8 cellular contexts compared by ENCODE assay signal in the genomic region with DNA sequence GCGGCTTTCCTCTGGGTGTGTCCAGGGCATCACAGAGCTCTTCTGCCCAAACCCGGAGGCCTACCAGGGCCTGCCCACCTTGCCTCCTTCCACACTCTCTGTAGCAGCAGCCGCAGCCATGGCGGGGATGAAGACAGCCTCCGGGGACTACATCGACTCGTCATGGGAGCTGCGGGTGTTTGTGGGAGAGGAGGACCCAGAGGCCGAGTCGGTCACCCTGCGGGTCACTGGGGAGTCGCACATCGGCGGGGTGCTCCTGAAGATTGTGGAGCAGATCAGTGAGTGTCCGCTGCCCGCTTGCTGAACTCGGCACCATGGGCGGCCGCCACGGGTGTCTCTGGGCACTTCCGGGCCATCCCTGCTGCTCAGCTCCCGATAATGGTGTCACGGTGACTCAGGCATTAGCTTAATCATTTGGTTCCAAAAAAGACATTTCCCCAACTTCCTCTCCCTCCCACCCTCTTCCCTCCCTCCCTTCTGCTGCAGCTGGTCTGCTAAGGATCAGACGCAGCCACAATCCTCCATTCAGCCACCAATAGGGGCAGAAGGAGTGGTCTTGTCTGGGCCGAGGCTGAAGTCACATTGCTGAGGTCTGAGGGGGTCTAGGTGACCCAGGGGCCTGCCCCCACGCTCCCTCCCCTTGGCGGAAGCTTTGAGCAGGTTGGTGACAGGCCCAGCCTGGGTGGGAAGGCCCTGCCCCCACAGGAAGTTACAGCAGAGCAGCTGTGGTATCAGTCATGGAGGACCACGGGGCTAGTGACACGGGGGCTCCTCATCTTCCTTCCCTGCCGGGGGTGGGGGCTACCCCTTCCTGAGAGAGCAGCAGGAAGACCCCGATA. TPM values are rescaled to one million over a fixed set of nuclear protein-coding genes. Genes with fewer than 3 reads are reported as not detected.
DNase-seq lines count a peak whose midpoint lies in the region; ATAC-seq and TF ChIP-seq lines count a peak whose summit lies in the region.

No MANE protein-coding gene starts in this region.

- peaks cover 61% of the 10 kb centered on the region for H3K36me3 Mint-ChIP-seq in T-helper 2 cell treated with Interferon-gamma antibody and Interleukin-4, amounts not matched to agents 5 μg/mL and 100 μg/mL, for 36 hours (ENCODE audit: low read depth)

- no peak overlapping the region for H3K4me3 ChIP-seq in astrocyte of the spinal cord (ENCODE audit: low read depth, low read length)

- H3K4me1 Mint-ChIP-seq in T-helper 2 cell treated with Interferon-gamma antibody and Interleukin-4, amounts not matched to agents 5 μg/mL and 100 μg/mL, for 36 hours (ENCODE audit: low read depth) = peaks cover 26% of the 10 kb centered on the region

- ATAC-seq in GM18873 (IDR thresholded peaks at IDR 0.05; ENCODE audit: low FRiP score, unreplicated experiment) (peak; percentile 52), HG03159 (IDR thresholded peaks at IDR 0.05; ENCODE audit: unreplicated experiment) (peak; percentile 53)

- H3K27me3 Mint-ChIP-seq in T-helper 2 cell treated with Interferon-gamma antibody and Interleukin-4, amounts not matched to agents 5 μg/mL and 100 μg/mL, for 36 hours (ENCODE audit: low read depth) = no peaks in the 10 kb centered on the region

- DNase-seq in T-helper 2 cell treated with Interferon-gamma antibody and Interleukin-4, amounts not matched to agents 5 μg/mL and 100 μg/mL, for 36 hours (ENCODE audit: low spot score) = peak; percentile 83
- DNase-seq in astrocyte of the spinal cord (ENCODE audit: low read depth, low spot score) = peak; percentile 66
- peak; percentile 76 to 84 for DNase-seq in lung microvascular endothelial cell (ENCODE audit: low read depth in 2 of 2)
- peak; percentile 81 for DNase-seq in stimulated activated CD8-positive, alpha-beta memory T cell treated with anti-CD3 and anti-CD28 coated beads, Interleukin-4, amount 100 ng/mL, for 24 hours (ENCODE audit: low read depth)
- no peak for DNase-seq in NCI-H345 treated with DMSO at 0.1 percent for 48 hours (lab: John Stamatoyannopoulos, UW; ENCODE audit: unreplicated experiment)
- DNase-seq in SK-N-DZ (ENCODE audit: low spot score) = no peak

- in situ Hi-C loops in astrocyte of the spinal cord (cut with HindIII; ENCODE audit: low sequenced_read_pairs) = no loop called here

- no peaks in the 10 kb centered on the region for H3K9me3 Mint-ChIP-seq in T-helper 2 cell treated with Interferon-gamma antibody and Interleukin-4, amounts not matched to agents 5 μg/mL and 100 μg/mL, for 36 hours

- peak overlapping the region; percentile 89 for H3K4me3 Mint-ChIP-seq in T-helper 2 cell treated with Interferon-gamma antibody and Interleukin-4, amounts not matched to agents 5 μg/mL and 100 μg/mL, for 36 hours

- TF ChIP-seq CTCF in astrocyte of the spinal cord (IDR thresholded peaks at IDR 0.05; ENCODE audit: low read depth, low read length) = no peak

- H3K27ac Mint-ChIP-seq in T-helper 2 cell treated with Interferon-gamma antibody and Interleukin-4, amounts not matched to agents 5 μg/mL and 100 μg/mL, for 36 hours = peak overlapping the region; percentile 91

RNA-seq across cellular contexts. Expression of gene FERMT3, which starts 0.9 kb away (rescaled TPM):
- 4.4 and 9.6 TPM in 2 replicates for total RNA-seq in lung microvascular endothelial cell
- 0.28 and 0.53 TPM in 2 replicates for polyA plus RNA-seq in SK-N-DZ (2014; cell fraction: cytosol; rRNA removed)
- 2.9 and 7.2 TPM in 2 replicates for polyA plus RNA-seq in SK-N-DZ (2014; cell fraction: nucleus; rRNA removed)

RNA-seq across cellular contexts. Expression of gene TRPT1, which starts 18.5 kb away (rescaled TPM):
- total RNA-seq in lung microvascular endothelial cell = 25.3 and 33.1 TPM in 2 replicates
- polyA plus RNA-seq in SK-N-DZ (2014; cell fraction: cytosol; rRNA removed) = 65.4 and 118 TPM in 2 replicates
- 120 and 166 TPM in 2 replicates for polyA plus RNA-seq in SK-N-DZ (2014; cell fraction: nucleus; rRNA removed)

RNA-seq across cellular contexts. Expression of gene NUDT22, which starts 18.6 kb away (rescaled TPM):
- total RNA-seq in lung microvascular endothelial cell = 26.2 and 37.3 TPM in 2 replicates
- 30.1 and 33.8 TPM in 2 replicates for polyA plus RNA-seq in SK-N-DZ (2014; cell fraction: cytosol; rRNA removed)
- 72.0 and 74.4 TPM in 2 replicates for polyA plus RNA-seq in SK-N-DZ (2014; cell fraction: nucleus; rRNA removed)

RNA-seq across cellular contexts. Expression of gene STIP1, which starts 21.5 kb away (rescaled TPM):
- total RNA-seq in lung microvascular endothelial cell = 93.5 and 111 TPM in 2 replicates
- 397 and 406 TPM in 2 replicates for polyA plus RNA-seq in SK-N-DZ (2014; cell fraction: cytosol; rRNA removed)
- 211 and 259 TPM in 2 replicates for polyA plus RNA-seq in SK-N-DZ (2014; cell fraction: nucleus; rRNA removed)

RNA-seq across cellular contexts. Expression of gene DNAJC4, which starts 22.9 kb away (rescaled TPM):
- total RNA-seq in lung microvascular endothelial cell = 11.3 and 19.0 TPM in 2 replicates
- polyA plus RNA-seq in SK-N-DZ (2014; cell fraction: cytosol; rRNA removed) = 5.3 and 6.5 TPM in 2 replicates
- 18.0 and 22.5 TPM in 2 replicates for polyA plus RNA-seq in SK-N-DZ (2014; cell fraction: nucleus; rRNA removed)

Comparison
In these comparisons a context has a peak if more than half of its experiments do, and no peak if none do; other contexts are left out.
1. DNase-seq: peak in T-helper 2 cell treated with Interferon-gamma antibody and Interleukin-4, amounts not matched to agents 5 μg/mL and 100 μg/mL, for 36 hours (single experiment), astrocyte of the spinal cord (single experiment), lung microvascular endothelial cell (2 of 2) and stimulated activated CD8-positive, alpha-beta memory T cell treated with anti-CD3 and anti-CD28 coated beads, Interleukin-4, amount 100 ng/mL, for 24 hours (single experiment); none in NCI-H345 treated with DMSO at 0.1 percent for 48 hours (single experiment) and SK-N-DZ (single experiment).